23 cellular contexts compared by ENCODE assay signal in the genomic region with DNA sequence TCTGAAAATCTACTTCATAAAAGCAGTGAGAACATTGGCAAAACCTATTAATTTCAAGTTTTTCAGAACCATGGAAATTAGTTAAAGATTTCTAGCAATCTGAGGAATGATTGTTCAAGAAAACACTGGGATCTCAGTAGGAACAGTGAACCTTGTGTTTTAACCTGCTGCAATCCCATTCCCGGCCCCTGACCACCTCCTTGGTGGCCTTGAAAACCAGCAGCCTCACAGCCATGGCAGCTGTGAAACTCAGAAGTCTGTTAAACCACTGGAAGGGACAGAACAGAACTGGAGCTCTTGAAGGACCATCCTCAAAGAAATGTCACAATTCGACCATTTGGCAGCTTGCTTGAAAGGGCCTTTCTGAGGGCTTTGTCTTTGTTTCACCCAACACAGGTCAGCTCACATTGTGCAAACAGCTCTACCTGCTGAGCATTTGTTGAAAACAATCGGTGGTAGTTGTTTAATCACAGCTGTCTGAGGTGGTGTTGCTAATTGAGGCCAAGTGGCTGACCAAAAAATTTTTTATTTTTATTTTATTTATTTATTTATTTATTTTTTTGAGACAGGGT.
"Had no signal": no experiment of that assay in that cellular context is flagged by ENCODE, and none has a peak within 500 bp of the region (broad histone marks: within the 10 kb centered on the region; RNA-seq: fewer than 3 reads in every experiment).

No MANE protein-coding gene starts in this region.

- H3K27ac Mint-ChIP-seq: activated B cell treated with CpG ODN at 0.5 μM for 24 hours; activated CD8-positive, alpha-beta T cell treated with anti-CD3 and anti-CD28 coated beads, Interleukin-2, amount 10 ng/mL, durations not matched to agents 7 days and 5 days; activated naive CD8-positive, alpha-beta T cell treated with anti-CD3 and anti-CD28 coated beads, Interleukin-2, amount 10 ng/mL, durations not matched to agents 7 days and 5 days; dendritic cell treated with granulocyte-macrophage colony-stimulating factor and Interleukin-4, amounts not matched to agents 40 ng/mL and 50 ng/mL, for 4 days; stimulated activated naive B cell treated with anti-CD40 and anti-IgM and Interleukin-4, amounts not matched to agents 10 μg/mL and 1 μg/mL and 100 μg/mL, for 72 hours; type B pancreatic cell had no signal

- H3K36me3 ChIP-seq: neutrophil, right atrium auricular region had no signal

- DNase-seq: activated B cell treated with CpG ODN at 0.5 μM for 24 hours; activated CD4-positive, alpha-beta T cell treated with anti-CD3 and anti-CD28 coated beads for 48 hours; activated CD8-positive, alpha-beta memory T cell treated with anti-CD3 and anti-CD28 coated beads, Interleukin-2, amount 50 U/mL, for 4 hours; activated CD8-positive, alpha-beta T cell treated with anti-CD3 and anti-CD28 coated beads, Interleukin-2, amount 10 ng/mL, durations not matched to agents 7 days and 5 days; activated gamma-delta T cell treated with Interleukin-2 at 50 U/mL for 16 hours; activated naive CD8-positive, alpha-beta T cell treated with anti-CD3 and anti-CD28 coated beads, Interleukin-2, amount 10 ng/mL, durations not matched to agents 7 days and 5 days; cerebellar nuclear complex; effector memory CD4-positive, alpha-beta T cell; foreskin keratinocyte; glutamatergic neuron; left colon; posterior cingulate gyrus; stimulated activated CD4-positive, alpha-beta T cell treated with anti-CD3 and anti-CD28 coated beads, Interleukin-15, amount 100 ng/mL, for 24 hours; stimulated activated CD4-positive, alpha-beta T cell treated with anti-CD3 and anti-CD28 coated beads, Interleukin-4, amount 100 ng/mL, for 1 hour; stimulated activated naive B cell treated with anti-CD40 and anti-IgM and Interleukin-4, amounts not matched to agents 10 μg/mL and 1 μg/mL and 100 μg/mL, for 72 hours; T-helper 2 cell had no signal

- H3K4me1 ChIP-seq: foreskin keratinocyte, right atrium auricular region had no signal

- H3K4me3 Mint-ChIP-seq: activated B cell treated with CpG ODN at 0.5 μM for 24 hours; activated CD8-positive, alpha-beta T cell treated with anti-CD3 and anti-CD28 coated beads, Interleukin-2, amount 10 ng/mL, durations not matched to agents 7 days and 5 days; activated naive CD8-positive, alpha-beta T cell treated with anti-CD3 and anti-CD28 coated beads, Interleukin-2, amount 10 ng/mL, durations not matched to agents 7 days and 5 days; dendritic cell treated with granulocyte-macrophage colony-stimulating factor and Interleukin-4, amounts not matched to agents 40 ng/mL and 50 ng/mL, for 4 days; stimulated activated naive B cell treated with anti-CD40 and anti-IgM and Interleukin-4, amounts not matched to agents 10 μg/mL and 1 μg/mL and 100 μg/mL, for 72 hours; type B pancreatic cell had no signal

- ATAC-seq: activated CD8-positive, alpha-beta T cell treated with anti-CD3 and anti-CD28 coated beads, Interleukin-2, amount 10 ng/mL, durations not matched to agents 7 days and 5 days; foreskin keratinocyte; left colon; stimulated activated naive B cell treated with anti-CD40 and anti-IgM and Interleukin-4, amounts not matched to agents 10 μg/mL and 1 μg/mL and 100 μg/mL, for 72 hours had no signal

- FAIRE-seq: TTC549 had no signal

- H3K27me3 Mint-ChIP-seq: activated B cell treated with CpG ODN at 0.5 μM for 24 hours; activated naive CD8-positive, alpha-beta T cell treated with anti-CD3 and anti-CD28 coated beads, Interleukin-2, amount 10 ng/mL, durations not matched to agents 7 days and 5 days; dendritic cell treated with granulocyte-macrophage colony-stimulating factor and Interleukin-4, amounts not matched to agents 40 ng/mL and 50 ng/mL, for 4 days; stimulated activated naive B cell treated with anti-CD40 and anti-IgM and Interleukin-4, amounts not matched to agents 10 μg/mL and 1 μg/mL and 100 μg/mL, for 72 hours; type B pancreatic cell had no signal

- H3K9me3 Mint-ChIP-seq: activated B cell treated with CpG ODN at 0.5 μM for 24 hours; activated naive CD8-positive, alpha-beta T cell treated with anti-CD3 and anti-CD28 coated beads, Interleukin-2, amount 10 ng/mL, durations not matched to agents 7 days and 5 days; dendritic cell treated with granulocyte-macrophage colony-stimulating factor and Interleukin-4, amounts not matched to agents 40 ng/mL and 50 ng/mL, for 4 days; stimulated activated naive B cell treated with anti-CD40 and anti-IgM and Interleukin-4, amounts not matched to agents 10 μg/mL and 1 μg/mL and 100 μg/mL, for 72 hours had no signal

- H3K4me3 ChIP-seq: lung, right atrium auricular region, skin epidermis had no signal

- H3K9me3 ChIP-seq: neutrophil, right atrium auricular region had no signal

- H3K27me3 ChIP-seq: foreskin keratinocyte, neutrophil, right atrium auricular region had no signal

- H3K36me3 Mint-ChIP-seq: activated naive CD8-positive, alpha-beta T cell treated with anti-CD3 and anti-CD28 coated beads, Interleukin-2, amount 10 ng/mL, durations not matched to agents 7 days and 5 days had no signal

- H3K27ac ChIP-seq: foreskin keratinocyte, neutrophil, right atrium auricular region, skin epidermis had no signal

- H3K4me1 Mint-ChIP-seq: activated naive CD8-positive, alpha-beta T cell treated with anti-CD3 and anti-CD28 coated beads, Interleukin-2, amount 10 ng/mL, durations not matched to agents 7 days and 5 days had no signal
